ENCODE assay signal across 1 cellular context in the genomic region with DNA sequence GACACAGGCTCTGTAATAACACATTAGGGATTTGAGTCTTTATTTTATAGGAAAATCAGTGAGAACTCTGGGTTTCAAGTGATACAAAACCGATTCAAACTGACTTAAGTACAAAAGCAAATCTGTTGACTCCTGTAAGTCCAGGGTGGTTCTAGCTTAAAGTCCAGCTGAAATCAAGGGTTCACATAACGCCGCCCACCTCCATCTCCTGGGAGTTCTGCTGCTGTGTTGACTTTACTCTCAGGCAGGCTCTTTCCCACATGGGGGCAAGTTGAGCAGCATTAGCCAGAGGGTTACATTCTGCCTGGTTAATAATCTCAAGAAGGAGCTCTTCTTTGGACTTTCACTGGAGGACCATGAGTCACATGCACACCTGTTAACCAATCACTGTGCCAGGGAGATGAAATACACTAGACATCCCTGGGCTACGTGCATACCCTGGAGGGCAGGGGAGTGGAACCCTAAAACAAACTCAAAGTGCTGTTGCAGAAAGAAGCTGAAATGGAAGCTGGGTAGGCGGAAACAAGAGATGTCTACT.
A peak's percentile ranks its signal among the peaks of the same experiment; 100 is the strongest.
TF ChIP-seq lines count a peak whose summit lies in the region.

No MANE protein-coding gene starts in this region.

TF ChIP-seq in HepG2, 621 proteins besides CTCF, POLR2A, EP300 and RAD21 (continued from another document and continues in another):
- TF ChIP-seq TGIF2 (CRISPR knock-in tag; IDR thresholded peaks at IDR 0.05) (no peak), NFATC3 (CRISPR knock-in tag; IDR thresholded peaks at IDR 0.05) (no peak), CENPT (CRISPR knock-in tag; IDR thresholded peaks at IDR 0.05; ENCODE audit: low read depth) (no peak), ZNF839 (CRISPR knock-in tag; IDR thresholded peaks at IDR 0.05; ENCODE audit: borderline replicate concordance) (no peak), NAIF1 (CRISPR knock-in tag; IDR thresholded peaks at IDR 0.05; ENCODE audit: borderline replicate concordance) (peak; percentile 48; the same call in 1 of the 2 replicates), ZNF546 (CRISPR knock-in tag; conservative IDR thresholded peaks at IDR 0.05) (no peak), ZNF101 (CRISPR knock-in tag; IDR thresholded peaks at IDR 0.05; ENCODE audit: borderline replicate concordance, low read depth) (no peak), YEATS4 (CRISPR knock-in tag; IDR thresholded peaks at IDR 0.05; ENCODE audit: borderline replicate concordance) (peak; percentile 65; the same call in 1 of the 2 replicates), ZNF556 (CRISPR knock-in tag; IDR thresholded peaks at IDR 0.05; ENCODE audit: borderline replicate concordance) (no peak; the same call in 1 of the 2 replicates), ZNF260 (CRISPR knock-in tag; IDR thresholded peaks at IDR 0.05; ENCODE audit: borderline replicate concordance, low read depth) (no peak), ZBTB1 (CRISPR knock-in tag; IDR thresholded peaks at IDR 0.05; ENCODE audit: borderline replicate concordance) (no peak), ZNF768 (CRISPR knock-in tag; IDR thresholded peaks at IDR 0.05) (no peak), CHD2 (IDR thresholded peaks at IDR 0.05; ENCODE audit: low read depth, low read length) (no peak), ZNF205 (CRISPR knock-in tag; IDR thresholded peaks at IDR 0.05) (peak; percentile 69; the same call in 1 of the 2 replicates), FOXP1 (IDR thresholded peaks at IDR 0.05) (no peak), FOXP1 (CRISPR knock-in tag; IDR thresholded peaks at IDR 0.05) (no peak), ZNF468 (CRISPR knock-in tag; IDR thresholded peaks at IDR 0.05) (no peak), HNRNPLL (IDR thresholded peaks at IDR 0.05; ENCODE audit: low read depth, low read length, poor library complexity, severe bottlenecking) (no peak), ZNF333 (CRISPR knock-in tag; IDR thresholded peaks at IDR 0.05; ENCODE audit: borderline replicate concordance) (no peak), CEBPG (CRISPR knock-in tag; IDR thresholded peaks at IDR 0.05) (peak; percentile 26; the same call in 1 of the 2 replicates), KDM5B (CRISPR knock-in tag; IDR thresholded peaks at IDR 0.05; ENCODE audit: borderline replicate concordance) (no peak)
- TF ChIP-seq, protein P1, sequence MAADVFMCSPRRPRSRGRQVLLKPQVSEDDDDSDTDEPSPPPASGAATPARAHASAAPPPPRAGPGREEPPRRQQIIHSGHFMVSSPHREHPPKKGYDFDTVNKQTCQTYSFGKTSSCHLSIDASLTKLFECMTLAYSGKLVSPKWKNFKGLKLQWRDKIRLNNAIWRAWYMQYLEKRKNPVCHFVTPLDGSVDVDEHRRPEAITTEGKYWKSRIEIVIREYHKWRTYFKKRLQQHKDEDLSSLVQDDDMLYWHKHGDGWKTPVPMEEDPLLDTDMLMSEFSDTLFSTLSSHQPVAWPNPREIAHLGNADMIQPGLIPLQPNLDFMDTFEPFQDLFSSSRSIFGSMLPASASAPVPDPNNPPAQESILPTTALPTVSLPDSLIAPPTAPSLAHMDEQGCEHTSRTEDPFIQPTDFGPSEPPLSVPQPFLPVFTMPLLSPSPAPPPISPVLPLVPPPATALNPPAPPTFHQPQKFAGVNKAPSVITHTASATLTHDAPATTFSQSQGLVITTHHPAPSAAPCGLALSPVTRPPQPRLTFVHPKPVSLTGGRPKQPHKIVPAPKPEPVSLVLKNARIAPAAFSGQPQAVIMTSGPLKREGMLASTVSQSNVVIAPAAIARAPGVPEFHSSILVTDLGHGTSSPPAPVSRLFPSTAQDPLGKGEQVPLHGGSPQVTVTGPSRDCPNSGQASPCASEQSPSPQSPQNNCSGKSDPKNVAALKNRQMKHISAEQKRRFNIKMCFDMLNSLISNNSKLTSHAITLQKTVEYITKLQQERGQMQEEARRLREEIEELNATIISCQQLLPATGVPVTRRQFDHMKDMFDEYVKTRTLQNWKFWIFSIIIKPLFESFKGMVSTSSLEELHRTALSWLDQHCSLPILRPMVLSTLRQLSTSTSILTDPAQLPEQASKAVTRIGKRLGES (CRISPR knock-in tag; IDR thresholded peaks at IDR 0.05; ENCODE audit: borderline replicate concordance), result no peak
- TF ChIP-seq, protein P2, sequence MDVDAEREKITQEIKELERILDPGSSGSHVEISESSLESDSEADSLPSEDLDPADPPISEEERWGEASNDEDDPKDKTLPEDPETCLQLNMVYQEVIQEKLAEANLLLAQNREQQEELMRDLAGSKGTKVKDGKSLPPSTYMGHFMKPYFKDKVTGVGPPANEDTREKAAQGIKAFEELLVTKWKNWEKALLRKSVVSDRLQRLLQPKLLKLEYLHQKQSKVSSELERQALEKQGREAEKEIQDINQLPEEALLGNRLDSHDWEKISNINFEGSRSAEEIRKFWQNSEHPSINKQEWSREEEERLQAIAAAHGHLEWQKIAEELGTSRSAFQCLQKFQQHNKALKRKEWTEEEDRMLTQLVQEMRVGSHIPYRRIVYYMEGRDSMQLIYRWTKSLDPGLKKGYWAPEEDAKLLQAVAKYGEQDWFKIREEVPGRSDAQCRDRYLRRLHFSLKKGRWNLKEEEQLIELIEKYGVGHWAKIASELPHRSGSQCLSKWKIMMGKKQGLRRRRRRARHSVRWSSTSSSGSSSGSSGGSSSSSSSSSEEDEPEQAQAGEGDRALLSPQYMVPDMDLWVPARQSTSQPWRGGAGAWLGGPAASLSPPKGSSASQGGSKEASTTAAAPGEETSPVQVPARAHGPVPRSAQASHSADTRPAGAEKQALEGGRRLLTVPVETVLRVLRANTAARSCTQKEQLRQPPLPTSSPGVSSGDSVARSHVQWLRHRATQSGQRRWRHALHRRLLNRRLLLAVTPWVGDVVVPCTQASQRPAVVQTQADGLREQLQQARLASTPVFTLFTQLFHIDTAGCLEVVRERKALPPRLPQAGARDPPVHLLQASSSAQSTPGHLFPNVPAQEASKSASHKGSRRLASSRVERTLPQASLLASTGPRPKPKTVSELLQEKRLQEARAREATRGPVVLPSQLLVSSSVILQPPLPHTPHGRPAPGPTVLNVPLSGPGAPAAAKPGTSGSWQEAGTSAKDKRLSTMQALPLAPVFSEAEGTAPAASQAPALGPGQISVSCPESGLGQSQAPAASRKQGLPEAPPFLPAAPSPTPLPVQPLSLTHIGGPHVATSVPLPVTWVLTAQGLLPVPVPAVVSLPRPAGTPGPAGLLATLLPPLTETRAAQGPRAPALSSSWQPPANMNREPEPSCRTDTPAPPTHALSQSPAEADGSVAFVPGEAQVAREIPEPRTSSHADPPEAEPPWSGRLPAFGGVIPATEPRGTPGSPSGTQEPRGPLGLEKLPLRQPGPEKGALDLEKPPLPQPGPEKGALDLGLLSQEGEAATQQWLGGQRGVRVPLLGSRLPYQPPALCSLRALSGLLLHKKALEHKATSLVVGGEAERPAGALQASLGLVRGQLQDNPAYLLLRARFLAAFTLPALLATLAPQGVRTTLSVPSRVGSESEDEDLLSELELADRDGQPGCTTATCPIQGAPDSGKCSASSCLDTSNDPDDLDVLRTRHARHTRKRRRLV (CRISPR knock-in tag; IDR thresholded peaks at IDR 0.05), result no peak
- TF ChIP-seq, protein P3, sequence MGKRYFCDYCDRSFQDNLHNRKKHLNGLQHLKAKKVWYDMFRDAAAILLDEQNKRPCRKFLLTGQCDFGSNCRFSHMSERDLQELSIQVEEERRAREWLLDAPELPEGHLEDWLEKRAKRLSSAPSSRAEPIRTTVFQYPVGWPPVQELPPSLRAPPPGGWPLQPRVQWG (CRISPR knock-in tag; IDR thresholded peaks at IDR 0.05; ENCODE audit: borderline replicate concordance, low read depth), result no peak
- TF ChIP-seq, protein P4, sequence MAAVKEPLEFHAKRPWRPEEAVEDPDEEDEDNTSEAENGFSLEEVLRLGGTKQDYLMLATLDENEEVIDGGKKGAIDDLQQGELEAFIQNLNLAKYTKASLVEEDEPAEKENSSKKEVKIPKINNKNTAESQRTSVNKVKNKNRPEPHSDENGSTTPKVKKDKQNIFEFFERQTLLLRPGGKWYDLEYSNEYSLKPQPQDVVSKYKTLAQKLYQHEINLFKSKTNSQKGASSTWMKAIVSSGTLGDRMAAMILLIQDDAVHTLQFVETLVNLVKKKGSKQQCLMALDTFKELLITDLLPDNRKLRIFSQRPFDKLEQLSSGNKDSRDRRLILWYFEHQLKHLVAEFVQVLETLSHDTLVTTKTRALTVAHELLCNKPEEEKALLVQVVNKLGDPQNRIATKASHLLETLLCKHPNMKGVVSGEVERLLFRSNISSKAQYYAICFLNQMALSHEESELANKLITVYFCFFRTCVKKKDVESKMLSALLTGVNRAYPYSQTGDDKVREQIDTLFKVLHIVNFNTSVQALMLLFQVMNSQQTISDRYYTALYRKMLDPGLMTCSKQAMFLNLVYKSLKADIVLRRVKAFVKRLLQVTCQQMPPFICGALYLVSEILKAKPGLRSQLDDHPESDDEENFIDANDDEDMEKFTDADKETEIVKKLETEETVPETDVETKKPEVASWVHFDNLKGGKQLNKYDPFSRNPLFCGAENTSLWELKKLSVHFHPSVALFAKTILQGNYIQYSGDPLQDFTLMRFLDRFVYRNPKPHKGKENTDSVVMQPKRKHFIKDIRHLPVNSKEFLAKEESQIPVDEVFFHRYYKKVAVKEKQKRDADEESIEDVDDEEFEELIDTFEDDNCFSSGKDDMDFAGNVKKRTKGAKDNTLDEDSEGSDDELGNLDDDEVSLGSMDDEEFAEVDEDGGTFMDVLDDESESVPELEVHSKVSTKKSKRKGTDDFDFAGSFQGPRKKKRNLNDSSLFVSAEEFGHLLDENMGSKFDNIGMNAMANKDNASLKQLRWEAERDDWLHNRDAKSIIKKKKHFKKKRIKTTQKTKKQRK (IDR thresholded peaks at IDR 0.05; ENCODE audit: low read length), result no peak
- TF ChIP-seq, protein P5, sequence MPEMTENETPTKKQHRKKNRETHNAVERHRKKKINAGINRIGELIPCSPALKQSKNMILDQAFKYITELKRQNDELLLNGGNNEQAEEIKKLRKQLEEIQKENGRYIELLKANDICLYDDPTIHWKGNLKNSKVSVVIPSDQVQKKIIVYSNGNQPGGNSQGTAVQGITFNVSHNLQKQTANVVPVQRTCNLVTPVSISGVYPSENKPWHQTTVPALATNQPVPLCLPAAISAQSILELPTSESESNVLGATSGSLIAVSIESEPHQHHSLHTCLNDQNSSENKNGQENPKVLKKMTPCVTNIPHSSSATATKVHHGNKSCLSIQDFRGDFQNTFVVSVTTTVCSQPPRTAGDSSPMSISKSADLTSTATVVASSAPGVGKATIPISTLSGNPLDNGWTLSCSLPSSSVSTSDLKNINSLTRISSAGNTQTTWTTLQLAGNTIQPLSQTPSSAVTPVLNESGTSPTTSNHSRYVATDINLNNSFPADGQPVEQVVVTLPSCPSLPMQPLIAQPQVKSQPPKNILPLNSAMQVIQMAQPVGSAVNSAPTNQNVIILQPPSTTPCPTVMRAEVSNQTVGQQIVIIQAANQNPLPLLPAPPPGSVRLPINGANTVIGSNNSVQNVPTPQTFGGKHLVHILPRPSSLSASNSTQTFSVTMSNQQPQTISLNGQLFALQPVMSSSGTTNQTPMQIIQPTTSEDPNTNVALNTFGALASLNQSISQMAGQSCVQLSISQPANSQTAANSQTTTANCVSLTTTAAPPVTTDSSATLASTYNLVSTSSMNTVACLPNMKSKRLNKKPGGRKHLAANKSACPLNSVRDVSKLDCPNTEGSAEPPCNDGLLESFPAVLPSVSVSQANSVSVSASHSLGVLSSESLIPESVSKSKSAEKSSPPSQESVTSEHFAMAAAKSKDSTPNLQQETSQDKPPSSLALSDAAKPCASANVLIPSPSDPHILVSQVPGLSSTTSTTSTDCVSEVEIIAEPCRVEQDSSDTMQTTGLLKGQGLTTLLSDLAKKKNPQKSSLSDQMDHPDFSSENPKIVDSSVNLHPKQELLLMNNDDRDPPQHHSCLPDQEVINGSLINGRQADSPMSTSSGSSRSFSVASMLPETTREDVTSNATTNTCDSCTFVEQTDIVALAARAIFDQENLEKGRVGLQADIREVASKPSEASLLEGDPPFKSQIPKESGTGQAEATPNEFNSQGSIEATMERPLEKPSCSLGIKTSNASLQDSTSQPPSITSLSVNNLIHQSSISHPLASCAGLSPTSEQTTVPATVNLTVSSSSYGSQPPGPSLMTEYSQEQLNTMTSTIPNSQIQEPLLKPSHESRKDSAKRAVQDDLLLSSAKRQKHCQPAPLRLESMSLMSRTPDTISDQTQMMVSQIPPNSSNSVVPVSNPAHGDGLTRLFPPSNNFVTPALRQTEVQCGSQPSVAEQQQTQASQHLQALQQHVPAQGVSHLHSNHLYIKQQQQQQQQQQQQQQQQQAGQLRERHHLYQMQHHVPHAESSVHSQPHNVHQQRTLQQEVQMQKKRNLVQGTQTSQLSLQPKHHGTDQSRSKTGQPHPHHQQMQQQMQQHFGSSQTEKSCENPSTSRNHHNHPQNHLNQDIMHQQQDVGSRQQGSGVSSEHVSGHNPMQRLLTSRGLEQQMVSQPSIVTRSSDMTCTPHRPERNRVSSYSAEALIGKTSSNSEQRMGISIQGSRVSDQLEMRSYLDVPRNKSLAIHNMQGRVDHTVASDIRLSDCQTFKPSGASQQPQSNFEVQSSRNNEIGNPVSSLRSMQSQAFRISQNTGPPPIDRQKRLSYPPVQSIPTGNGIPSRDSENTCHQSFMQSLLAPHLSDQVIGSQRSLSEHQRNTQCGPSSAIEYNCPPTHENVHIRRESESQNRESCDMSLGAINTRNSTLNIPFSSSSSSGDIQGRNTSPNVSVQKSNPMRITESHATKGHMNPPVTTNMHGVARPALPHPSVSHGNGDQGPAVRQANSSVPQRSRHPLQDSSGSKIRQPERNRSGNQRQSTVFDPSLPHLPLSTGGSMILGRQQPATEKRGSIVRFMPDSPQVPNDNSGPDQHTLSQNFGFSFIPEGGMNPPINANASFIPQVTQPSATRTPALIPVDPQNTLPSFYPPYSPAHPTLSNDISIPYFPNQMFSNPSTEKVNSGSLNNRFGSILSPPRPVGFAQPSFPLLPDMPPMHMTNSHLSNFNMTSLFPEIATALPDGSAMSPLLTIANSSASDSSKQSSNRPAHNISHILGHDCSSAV (CRISPR knock-in tag; IDR thresholded peaks at IDR 0.05; ENCODE audit: borderline replicate concordance), result no peak
- TF ChIP-seq, protein P6, sequence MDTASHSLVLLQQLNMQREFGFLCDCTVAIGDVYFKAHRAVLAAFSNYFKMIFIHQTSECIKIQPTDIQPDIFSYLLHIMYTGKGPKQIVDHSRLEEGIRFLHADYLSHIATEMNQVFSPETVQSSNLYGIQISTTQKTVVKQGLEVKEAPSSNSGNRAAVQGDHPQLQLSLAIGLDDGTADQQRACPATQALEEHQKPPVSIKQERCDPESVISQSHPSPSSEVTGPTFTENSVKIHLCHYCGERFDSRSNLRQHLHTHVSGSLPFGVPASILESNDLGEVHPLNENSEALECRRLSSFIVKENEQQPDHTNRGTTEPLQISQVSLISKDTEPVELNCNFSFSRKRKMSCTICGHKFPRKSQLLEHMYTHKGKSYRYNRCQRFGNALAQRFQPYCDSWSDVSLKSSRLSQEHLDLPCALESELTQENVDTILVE (CRISPR knock-in tag; IDR thresholded peaks at IDR 0.05), result no peak
- TF ChIP-seq, protein P7, sequence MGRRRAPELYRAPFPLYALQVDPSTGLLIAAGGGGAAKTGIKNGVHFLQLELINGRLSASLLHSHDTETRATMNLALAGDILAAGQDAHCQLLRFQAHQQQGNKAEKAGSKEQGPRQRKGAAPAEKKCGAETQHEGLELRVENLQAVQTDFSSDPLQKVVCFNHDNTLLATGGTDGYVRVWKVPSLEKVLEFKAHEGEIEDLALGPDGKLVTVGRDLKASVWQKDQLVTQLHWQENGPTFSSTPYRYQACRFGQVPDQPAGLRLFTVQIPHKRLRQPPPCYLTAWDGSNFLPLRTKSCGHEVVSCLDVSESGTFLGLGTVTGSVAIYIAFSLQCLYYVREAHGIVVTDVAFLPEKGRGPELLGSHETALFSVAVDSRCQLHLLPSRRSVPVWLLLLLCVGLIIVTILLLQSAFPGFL (CRISPR knock-in tag; IDR thresholded peaks at IDR 0.05), result no peak
- TF ChIP-seq, protein P8, sequence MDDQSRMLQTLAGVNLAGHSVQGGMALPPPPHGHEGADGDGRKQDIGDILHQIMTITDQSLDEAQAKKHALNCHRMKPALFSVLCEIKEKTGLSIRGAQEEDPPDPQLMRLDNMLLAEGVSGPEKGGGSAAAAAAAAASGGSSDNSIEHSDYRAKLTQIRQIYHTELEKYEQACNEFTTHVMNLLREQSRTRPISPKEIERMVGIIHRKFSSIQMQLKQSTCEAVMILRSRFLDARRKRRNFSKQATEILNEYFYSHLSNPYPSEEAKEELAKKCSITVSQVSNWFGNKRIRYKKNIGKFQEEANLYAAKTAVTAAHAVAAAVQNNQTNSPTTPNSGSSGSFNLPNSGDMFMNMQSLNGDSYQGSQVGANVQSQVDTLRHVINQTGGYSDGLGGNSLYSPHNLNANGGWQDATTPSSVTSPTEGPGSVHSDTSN (CRISPR knock-in tag; IDR thresholded peaks at IDR 0.05; ENCODE audit: borderline replicate concordance), result no peak
